ENCODE assay signal across 30 cellular contexts in the genomic region with DNA sequence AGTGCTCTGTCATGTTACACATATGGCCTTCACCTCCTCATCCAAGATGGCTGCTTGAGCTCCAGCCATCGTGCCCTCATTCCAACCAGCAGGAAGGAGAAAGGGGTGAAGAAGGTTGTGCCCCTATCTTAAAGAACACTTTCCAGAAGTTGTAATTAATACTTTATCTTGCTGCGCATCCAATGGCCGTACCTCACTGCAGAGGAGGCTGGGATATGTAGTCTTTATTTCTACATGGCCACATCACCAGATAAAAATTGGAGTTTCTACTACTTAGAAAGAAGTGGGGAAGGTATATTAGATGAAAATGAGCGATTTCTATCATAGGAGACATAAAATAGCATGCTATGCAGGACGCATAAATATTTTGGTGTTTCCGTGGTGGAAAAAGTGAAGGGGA. TPM values are rescaled to one million over a fixed set of nuclear protein-coding genes. Genes with fewer than 3 reads are reported as not detected.
"Had no signal": no experiment of that assay in that cellular context is flagged by ENCODE, and none has a peak within 500 bp of the region (broad histone marks: within the 10 kb centered on the region; RNA-seq: fewer than 3 reads in every experiment).

No MANE protein-coding gene starts in this region.

- H3K4me3 ChIP-seq: heart right ventricle, lower lobe of right lung, pancreas, prostate gland, sigmoid colon, thyroid gland, upper lobe of right lung had no signal

- H3K9me3 ChIP-seq: heart right ventricle, lower lobe of right lung, pancreas, prostate gland, sigmoid colon, thyroid gland, upper lobe of right lung had no signal

- ATAC-seq: effector memory CD8-positive, alpha-beta T cell; esophagus mucosa; heart right ventricle; left lobe of liver; lower lobe of right lung; pancreas; stimulated activated effector memory CD8-positive, alpha-beta T cell treated with anti-CD3 and anti-CD28 coated beads, Interleukin-12 subunit alpha, Interleukin-12 subunit beta, amount 100 ng/mL, for 72 hours; upper lobe of right lung had no signal

- FAIRE-seq: endothelial cell of umbilical vein, pancreas, small intestine had no signal

- H3K27me3 ChIP-seq: brain microvascular endothelial cell, heart right ventricle, pancreas, sigmoid colon, thyroid gland, upper lobe of right lung had no signal

- H3K27ac ChIP-seq: brain microvascular endothelial cell, lower lobe of right lung, pancreas, prostate gland, thyroid gland, upper lobe of right lung had no signal

- H3K36me3 ChIP-seq: brain microvascular endothelial cell, heart right ventricle, lower lobe of right lung, pancreas, prostate gland, sigmoid colon, thyroid gland, upper lobe of right lung had no signal

- DNase-seq: activated CD4-positive, alpha-beta memory T cell treated with anti-CD3 and anti-CD28 coated beads for 36 hours; activated CD4-positive, alpha-beta T cell treated with anti-CD3 and anti-CD28 coated beads, Interleukin-2, amount 10 ng/mL, durations not matched to agents 24 days and 14 days; activated CD4-positive, CD25-positive, alpha-beta regulatory T cell treated with anti-CD3 and anti-CD28 coated beads, Interleukin-2, amount 50 U/mL, for 72 hours; activated CD8-positive, alpha-beta memory T cell treated with anti-CD3 and anti-CD28 coated beads, Interleukin-2, amount 50 U/mL, for 4 hours; activated gamma-delta T cell; activated naive CD4-positive, alpha-beta T cell treated with anti-CD3 and anti-CD28 coated beads, Interleukin-2, amount 50 U/mL, for 16 hours; activated T-cell treated with anti-CD3 and anti-CD28 coated beads, Interleukin-2, amount 50 U/mL, for 1 hour; amniotic stem cell; brain microvascular endothelial cell; cortex of kidney; effector memory CD8-positive, alpha-beta T cell; foreskin fibroblast; heart right ventricle; kidney glomerular epithelial cell; lower lobe of right lung; nucleus accumbens; pancreas; retina; sigmoid colon; small intestine; stimulated activated CD4-positive, alpha-beta T cell treated with anti-CD3 and anti-CD28 coated beads, Interleukin-4, amount 100 ng/mL, for 24 hours; thyroid gland; upper lobe of right lung had no signal

RNA-seq across cellular contexts. Expression of gene MB, which starts 8.6 kb away (rescaled TPM):
- total RNA-seq: activated CD4-positive, alpha-beta memory T cell treated with anti-CD3 and anti-CD28 coated beads for 36 hours; astrocyte; endothelial cell of umbilical vein had no signal
- polyA plus RNA-seq: endothelial cell of umbilical vein had no signal

RNA-seq across cellular contexts. Expression of gene APOL6, which starts 22.5 kb away (rescaled TPM):
- polyA plus RNA-seq: neural cell had no signal
